In genomic region chrX:53056292-53056691, GRCh38 we compare ENCODE assay signal across 16 cellular contexts. TPM values are rescaled to one million over a fixed set of nuclear protein-coding genes. Genes with fewer than 3 reads are reported as not detected.
"Had no signal": no experiment of that assay in that cellular context is flagged by ENCODE, and none has a peak within 500 bp of the region (broad histone marks: within the 10 kb centered on the region; RNA-seq: fewer than 3 reads in every experiment).

No MANE protein-coding gene starts in this region.

- ATAC-seq: naive thymus-derived CD4-positive, alpha-beta T cell; sciatic nerve; stimulated activated memory B cell treated with anti-CD40 and anti-IgM and Interleukin-4, amounts not matched to agents 10 μg/mL and 1 μg/mL and 100 μg/mL, for 72 hours; WTC11 had no signal

- DNase-seq: activated CD4-positive, alpha-beta memory T cell treated with anti-CD3 and anti-CD28 coated beads, Interleukin-2, amount 10 ng/mL, durations not matched to agents 7 days and 5 days; activated CD4-positive, alpha-beta T cell treated with anti-CD3 and anti-CD28 coated beads for 48 hours; activated gamma-delta T cell treated with Interleukin-2 at 50 U/mL for 16 hours; activated naive CD8-positive, alpha-beta T cell treated with anti-CD3 and anti-CD28 coated beads, Interleukin-2, amount 10 ng/mL, durations not matched to agents 7 days and 5 days; erythroblast; mesendoderm; naive thymus-derived CD4-positive, alpha-beta T cell; SK-N-SH; stimulated activated CD4-positive, alpha-beta T cell treated with anti-CD3 and anti-CD28 coated beads, Interleukin-4, amount 100 ng/mL, for 24 hours had no signal

- H3K4me1 Mint-ChIP-seq: activated CD4-positive, alpha-beta memory T cell treated with anti-CD3 and anti-CD28 coated beads, Interleukin-2, amount 10 ng/mL, durations not matched to agents 7 days and 5 days; activated naive CD8-positive, alpha-beta T cell treated with anti-CD3 and anti-CD28 coated beads, Interleukin-2, amount 10 ng/mL, durations not matched to agents 7 days and 5 days; stimulated activated memory B cell treated with anti-CD40 and anti-IgM and Interleukin-4, amounts not matched to agents 10 μg/mL and 1 μg/mL and 100 μg/mL, for 72 hours; WTC11 had no signal

- H2AFZ ChIP-seq: parathyroid adenoma had no signal

- H3K4me2 ChIP-seq: SK-N-SH, smooth muscle cell had no signal

- H3K27ac ChIP-seq: coronary artery, parathyroid adenoma had no signal

- H3K9ac ChIP-seq: parathyroid adenoma, SK-N-SH had no signal

- H3K9me3 Mint-ChIP-seq: activated CD4-positive, alpha-beta memory T cell treated with anti-CD3 and anti-CD28 coated beads, Interleukin-2, amount 10 ng/mL, durations not matched to agents 7 days and 5 days; activated naive CD8-positive, alpha-beta T cell treated with anti-CD3 and anti-CD28 coated beads, Interleukin-2, amount 10 ng/mL, durations not matched to agents 7 days and 5 days; immature natural killer cell; naive thymus-derived CD4-positive, alpha-beta T cell; stimulated activated memory B cell treated with anti-CD40 and anti-IgM and Interleukin-4, amounts not matched to agents 10 μg/mL and 1 μg/mL and 100 μg/mL, for 72 hours; WTC11 had no signal

- H3K36me3 Mint-ChIP-seq: activated naive CD8-positive, alpha-beta T cell treated with anti-CD3 and anti-CD28 coated beads, Interleukin-2, amount 10 ng/mL, durations not matched to agents 7 days and 5 days; immature natural killer cell; naive thymus-derived CD4-positive, alpha-beta T cell; stimulated activated memory B cell treated with anti-CD40 and anti-IgM and Interleukin-4, amounts not matched to agents 10 μg/mL and 1 μg/mL and 100 μg/mL, for 72 hours; WTC11 had no signal

- H3K27ac Mint-ChIP-seq: activated CD4-positive, alpha-beta memory T cell treated with anti-CD3 and anti-CD28 coated beads, Interleukin-2, amount 10 ng/mL, durations not matched to agents 7 days and 5 days; activated naive CD8-positive, alpha-beta T cell treated with anti-CD3 and anti-CD28 coated beads, Interleukin-2, amount 10 ng/mL, durations not matched to agents 7 days and 5 days; immature natural killer cell; naive thymus-derived CD4-positive, alpha-beta T cell; stimulated activated memory B cell treated with anti-CD40 and anti-IgM and Interleukin-4, amounts not matched to agents 10 μg/mL and 1 μg/mL and 100 μg/mL, for 72 hours; WTC11 had no signal

- H3K9me3 ChIP-seq: SK-N-SH had no signal

- H3K4me3 ChIP-seq: coronary artery, smooth muscle cell had no signal

- H3K4me1 ChIP-seq: parathyroid adenoma had no signal

- H3K4me3 Mint-ChIP-seq: activated CD4-positive, alpha-beta memory T cell treated with anti-CD3 and anti-CD28 coated beads, Interleukin-2, amount 10 ng/mL, durations not matched to agents 7 days and 5 days; activated naive CD8-positive, alpha-beta T cell treated with anti-CD3 and anti-CD28 coated beads, Interleukin-2, amount 10 ng/mL, durations not matched to agents 7 days and 5 days; immature natural killer cell; naive thymus-derived CD4-positive, alpha-beta T cell; stimulated activated memory B cell treated with anti-CD40 and anti-IgM and Interleukin-4, amounts not matched to agents 10 μg/mL and 1 μg/mL and 100 μg/mL, for 72 hours; WTC11 had no signal

RNA-seq across cellular contexts. Expression of gene GPR173, which starts 7.7 kb away (rescaled TPM):
- total RNA-seq: activated CD4-positive, alpha-beta memory T cell treated with anti-CD3 and anti-CD28 coated beads, Interleukin-2, amount 10 ng/mL, durations not matched to agents 7 days and 5 days had no signal
- polyA plus RNA-seq: immature natural killer cell; naive thymus-derived CD4-positive, alpha-beta T cell had no signal
